Comparison of ENCODE assay signal across 8 cellular contexts in the genomic region with DNA sequence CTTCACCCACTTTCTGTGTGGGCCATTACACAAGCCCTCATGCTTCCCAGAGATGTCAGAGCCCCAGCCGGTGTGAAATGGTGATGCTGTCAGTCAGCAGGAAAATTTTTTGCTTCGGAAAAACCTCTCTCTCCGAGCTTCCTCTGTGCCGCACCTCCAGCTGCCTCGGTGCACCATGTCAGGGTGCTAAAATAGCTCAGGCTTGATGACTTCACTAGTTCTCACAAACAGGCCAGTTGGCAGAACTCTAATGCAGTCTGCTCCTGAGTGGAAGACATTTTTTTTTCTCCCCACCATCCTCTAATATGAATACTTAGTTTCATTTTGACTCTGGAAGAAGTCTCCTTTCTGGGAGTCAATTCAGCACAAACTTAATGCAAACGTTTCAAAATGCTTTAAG.
DNase-seq lines count a peak whose midpoint lies in the region; ATAC-seq and TF ChIP-seq lines count a peak whose summit lies in the region.

No MANE protein-coding gene starts in this region.

- H3K4me1 Mint-ChIP-seq in activated naive CD4-positive, alpha-beta T cell treated with anti-CD3 and anti-CD28 coated beads, Interleukin-2, amount 10 ng/mL, durations not matched to agents 7 days and 5 days, result peaks cover 86% of the 10 kb centered on the region
- H3K4me1 Mint-ChIP-seq in stimulated activated memory B cell treated with anti-CD40 and anti-IgM and Interleukin-4, amounts not matched to agents 10 μg/mL and 1 μg/mL and 100 μg/mL, for 72 hours, result peaks cover 71% of the 10 kb centered on the region
- H3K4me1 Mint-ChIP-seq in Calu3 (ENCODE audit: low read depth, unreplicated experiment), result no peaks in the 10 kb centered on the region

- H3K27me3 Mint-ChIP-seq in activated naive CD4-positive, alpha-beta T cell treated with anti-CD3 and anti-CD28 coated beads, Interleukin-2, amount 10 ng/mL, durations not matched to agents 7 days and 5 days, result no peaks in the 10 kb centered on the region
- H3K27me3 Mint-ChIP-seq in stimulated activated memory B cell treated with anti-CD40 and anti-IgM and Interleukin-4, amounts not matched to agents 10 μg/mL and 1 μg/mL and 100 μg/mL, for 72 hours, result no peaks in the 10 kb centered on the region
- no peaks in the 10 kb centered on the region for H3K27me3 Mint-ChIP-seq in Calu3 (ENCODE audit: unreplicated experiment)

- peaks cover 12% of the 10 kb centered on the region for H3K9me3 Mint-ChIP-seq in activated naive CD4-positive, alpha-beta T cell treated with anti-CD3 and anti-CD28 coated beads, Interleukin-2, amount 10 ng/mL, durations not matched to agents 7 days and 5 days
- H3K9me3 Mint-ChIP-seq in stimulated activated memory B cell treated with anti-CD40 and anti-IgM and Interleukin-4, amounts not matched to agents 10 μg/mL and 1 μg/mL and 100 μg/mL, for 72 hours, result peaks cover 6% of the 10 kb centered on the region
- H3K9me3 Mint-ChIP-seq in Calu3 (ENCODE audit: low read depth, unreplicated experiment), result no peaks in the 10 kb centered on the region

- CTCF ChIA-PET in activated naive CD4-positive, alpha-beta T cell treated with anti-CD3 and anti-CD28 coated beads, Interleukin-2, amount 10 ng/mL, durations not matched to agents 7 days and 5 days (lab: Charles Lee), result interaction anchor here (0.8 to 2.6 kb wide), 3 partner anchors 28 to 225 kb away, joined by 3 to 20 read pairs (median 5); no protein-coding TSS in a partner anchor
- CTCF ChIA-PET in Calu3 (lab: Charles Lee), result interaction anchor here (0.7 kb wide), 1 partner anchor 230 kb away, joined by 3 read pairs; no protein-coding TSS in a partner anchor

- no peak for TF ChIP-seq POLR2A in lower leg skin (IDR thresholded peaks at IDR 0.05)

- H3K4me3 Mint-ChIP-seq in activated naive CD4-positive, alpha-beta T cell treated with anti-CD3 and anti-CD28 coated beads, Interleukin-2, amount 10 ng/mL, durations not matched to agents 7 days and 5 days, result peak overlapping the region; percentile 75
- peak overlapping the region; percentile 77 for H3K4me3 Mint-ChIP-seq in stimulated activated memory B cell treated with anti-CD40 and anti-IgM and Interleukin-4, amounts not matched to agents 10 μg/mL and 1 μg/mL and 100 μg/mL, for 72 hours
- H3K4me3 Mint-ChIP-seq in Calu3 (ENCODE audit: low read depth, unreplicated experiment), result no peak overlapping the region

- no TSS peak for BruUV-seq in Calu3 (replicated peaks; lab: Mats Ljungman, UMichigan)

- 48 to 61% methylated on average over 6 of the region's 6 CpGs for WGBS in lower leg skin, 2 donors

- ATAC-seq in GM19438 (IDR thresholded peaks at IDR 0.05; ENCODE audit: low read depth, unreplicated experiment) (peak; percentile 74), HG03457 (IDR thresholded peaks at IDR 0.05; ENCODE audit: unreplicated experiment) (peak; percentile 69)
- peak; percentile 91 for ATAC-seq in stimulated activated memory B cell treated with anti-CD40 and anti-IgM and Interleukin-4, amounts not matched to agents 10 μg/mL and 1 μg/mL and 100 μg/mL, for 72 hours

- H3K36me3 Mint-ChIP-seq in activated naive CD4-positive, alpha-beta T cell treated with anti-CD3 and anti-CD28 coated beads, Interleukin-2, amount 10 ng/mL, durations not matched to agents 7 days and 5 days, result peaks cover 44% of the 10 kb centered on the region
- peaks cover 18% of the 10 kb centered on the region for H3K36me3 Mint-ChIP-seq in stimulated activated memory B cell treated with anti-CD40 and anti-IgM and Interleukin-4, amounts not matched to agents 10 μg/mL and 1 μg/mL and 100 μg/mL, for 72 hours
- H3K36me3 Mint-ChIP-seq in Calu3 (ENCODE audit: insufficient read depth, unreplicated experiment), result no peaks in the 10 kb centered on the region

- DNase-seq in Ammon's horn (ENCODE audit: low spot score) (peak; percentile 80), iris pigment epithelial cell (ENCODE audit: low read depth) (peak; percentile 72), lower leg skin (ENCODE audit: low spot score in 2 of 2) (no peak), Calu3 (no peak)
- peak; percentile 40 for DNase-seq in activated naive CD4-positive, alpha-beta T cell treated with anti-CD3 and anti-CD28 coated beads, Interleukin-2, amount 10 ng/mL, durations not matched to agents 7 days and 5 days

- intact Hi-C loops in lower leg skin (cut with DNase I; ENCODE audit: low total_unique reads), result no loop called here
- intact Hi-C loops in Calu3 (cut with micrococcal nuclease; ENCODE audit: unreplicated experiment), result no loop called here

- no peak for TF ChIP-seq CTCF in lower leg skin (IDR thresholded peaks at IDR 0.05)
- no peak for TF ChIP-seq CTCF in Calu3 (IDR thresholded peaks at IDR 0.05; ENCODE audit: unreplicated experiment)

- peak overlapping the region; percentile 91 for H3K27ac Mint-ChIP-seq in activated naive CD4-positive, alpha-beta T cell treated with anti-CD3 and anti-CD28 coated beads, Interleukin-2, amount 10 ng/mL, durations not matched to agents 7 days and 5 days
- H3K27ac Mint-ChIP-seq in stimulated activated memory B cell treated with anti-CD40 and anti-IgM and Interleukin-4, amounts not matched to agents 10 μg/mL and 1 μg/mL and 100 μg/mL, for 72 hours, result peak overlapping the region; percentile 96
- H3K27ac Mint-ChIP-seq in Calu3 (ENCODE audit: unreplicated experiment), result no peak overlapping the region

- H3K4me3 ChIP-seq in lower leg skin (ENCODE audit: low read depth, poor library complexity, severe bottlenecking), result no peak overlapping the region

Comparison
In these comparisons a context has a peak if more than half of its experiments do, and no peak if none do; other contexts are left out.
1. DNase-seq: peak in Ammon's horn (single experiment), activated naive CD4-positive, alpha-beta T cell treated with anti-CD3 and anti-CD28 coated beads, Interleukin-2, amount 10 ng/mL, durations not matched to agents 7 days and 5 days (single experiment) and iris pigment epithelial cell (single experiment); none in lower leg skin (0 of 2) and Calu3 (single experiment).
2. Peak in every context shown above with its lines, with median percentiles within 50 percentile points of each other: ATAC-seq.